Comparison of ENCODE assay signal across 22 cellular contexts in genomic region chr1:219329606-219330005, GRCh38.
DNase-seq lines count a peak whose midpoint lies in the region; ATAC-seq and TF ChIP-seq lines count a peak whose summit lies in the region.
"Had no signal": no experiment of that assay in that cellular context is flagged by ENCODE, and none has a peak within 500 bp of the region (broad histone marks: within the 10 kb centered on the region; RNA-seq: fewer than 3 reads in every experiment).

No MANE protein-coding gene starts in this region.

- H3K9me3 ChIP-seq in smooth muscle cell (replicated peaks; ENCODE audit: low read depth) (no peaks in the 10 kb centered on the region), breast epithelium (no peaks in the 10 kb centered on the region)
- H3K9me3 ChIP-seq: tibial nerve had no signal

- H3F3A ChIP-seq in smooth muscle cell (ENCODE audit: low read depth): peaks cover 5% of the 10 kb centered on the region

- in situ Hi-C loops in astrocyte of the spinal cord (cut with HindIII; ENCODE audit: low sequenced_read_pairs): no loop called here

- H3K4me3 ChIP-seq in astrocyte of the spinal cord (ENCODE audit: low read depth, low read length) (no peak overlapping the region), smooth muscle cell (no peak overlapping the region), breast epithelium (no peak overlapping the region)
- H3K4me3 ChIP-seq: BLaER1 treated with 17β-estradiol and CSF1 and Interleukin-3, amounts not matched to agents 10 nM and 100 nM; cardiac muscle cell; spleen; tibial nerve had no signal

- no peak for ATAC-seq in HG02610 (IDR thresholded peaks at IDR 0.05; ENCODE audit: unreplicated experiment)
- ATAC-seq: foreskin keratinocyte; Panc1; stimulated activated memory B cell treated with anti-CD40 and anti-IgM and Interleukin-4, amounts not matched to agents 10 μg/mL and 1 μg/mL and 100 μg/mL, for 72 hours had no signal

- peaks cover 9% of the 10 kb centered on the region for H3K4me1 ChIP-seq in smooth muscle cell (ENCODE audit: low read depth)
- no peaks in the 10 kb centered on the region for H3K4me1 ChIP-seq in breast epithelium
- H3K4me1 ChIP-seq: BLaER1 treated with 17β-estradiol and CSF1 and Interleukin-3, amounts not matched to agents 10 nM and 100 nM; parathyroid adenoma; spleen; tibial nerve had no signal

- H3K27ac ChIP-seq in smooth muscle cell (ENCODE audit: low read depth) (peak overlapping the region; percentile 61), breast epithelium (no peak overlapping the region)
- H3K27ac ChIP-seq: BLaER1 treated with 17β-estradiol and CSF1 and Interleukin-3, amounts not matched to agents 10 nM and 100 nM; cardiac muscle cell; foreskin keratinocyte; HL-60; parathyroid adenoma; spleen; tibial nerve had no signal

- no peaks in the 10 kb centered on the region for H4K20me1 ChIP-seq in smooth muscle cell (ENCODE audit: low read depth)
- H4K20me1 ChIP-seq: BLaER1 treated with 17β-estradiol and CSF1 and Interleukin-3, amounts not matched to agents 10 nM and 100 nM had no signal

- no peaks in the 10 kb centered on the region for H3K79me2 ChIP-seq in smooth muscle cell (ENCODE audit: low read depth)
- H3K79me2 ChIP-seq: parathyroid adenoma had no signal

- H3K27me3 ChIP-seq in smooth muscle cell (ENCODE audit: low read depth) (no peaks in the 10 kb centered on the region), breast epithelium (no peaks in the 10 kb centered on the region)
- H3K27me3 ChIP-seq: BLaER1 treated with 17β-estradiol and CSF1 and Interleukin-3, amounts not matched to agents 10 nM and 100 nM; cardiac muscle cell; spleen; tibial nerve had no signal

- H2AFZ ChIP-seq in smooth muscle cell (ENCODE audit: low read depth): no peak overlapping the region
- H2AFZ ChIP-seq: parathyroid adenoma had no signal

- intact Hi-C loops in breast epithelium (cut with DNase I; ENCODE audit: low total_unique reads): no loop called here

- TF ChIP-seq POLR2A in breast epithelium (IDR thresholded peaks at IDR 0.05): no peak

- H3K36me3 ChIP-seq in smooth muscle cell (ENCODE audit: low read depth) (no peaks in the 10 kb centered on the region), breast epithelium (no peaks in the 10 kb centered on the region)
- H3K36me3 ChIP-seq: BLaER1 treated with 17β-estradiol and CSF1 and Interleukin-3, amounts not matched to agents 10 nM and 100 nM; cardiac muscle cell; spleen had no signal

- TF ChIP-seq CTCF in astrocyte of the spinal cord (IDR thresholded peaks at IDR 0.05; ENCODE audit: low read depth, low read length) (no peak), smooth muscle cell (IDR thresholded peaks at IDR 0.05; ENCODE audit: borderline replicate concordance, insufficient read depth, poor library complexity, severe bottlenecking) (no peak), breast epithelium (IDR thresholded peaks at IDR 0.05) (no peak)

- DNase-seq in LHCN-M2 (ENCODE audit: low read depth) (peak; percentile 23), astrocyte of the spinal cord (ENCODE audit: low read depth, low spot score) (peak; percentile 75), iris pigment epithelial cell (ENCODE audit: low read depth) (peak; percentile 87), smooth muscle cell (lab: John Stamatoyannopoulos, UW; ENCODE audit: unreplicated experiment) (no peak), breast epithelium (ENCODE audit: low spot score in 2 of 2) (no peak), superior temporal gyrus (ENCODE audit: extremely low spot score) (no peak)
- DNase-seq: activated CD4-positive, alpha-beta T cell treated with anti-CD3 and anti-CD28 coated beads, Interleukin-2, amount 50 U/mL, for 4 hours; activated naive CD4-positive, alpha-beta T cell treated with anti-CD3 and anti-CD28 coated beads, Interleukin-2, amount 10 ng/mL, durations not matched to agents 7 days and 5 days; activated T-cell treated with anti-CD3 and anti-CD28 coated beads for 4 hours; effector CD4-positive, alpha-beta T cell; KG1; NCI-H1092; spleen had no signal

- WGBS in smooth muscle cell (ENCODE audit: low lambda C conversion rate): 44% methylated on average over 4 of the region's 4 CpGs

- no peak overlapping the region for H3K9ac ChIP-seq in smooth muscle cell (ENCODE audit: low read depth)
- H3K9ac ChIP-seq: BLaER1 treated with 17β-estradiol and CSF1 and Interleukin-3, amounts not matched to agents 10 nM and 100 nM; parathyroid adenoma had no signal

- H3K4me2 ChIP-seq in smooth muscle cell: peak overlapping the region; percentile 46
- H3K4me2 ChIP-seq: BLaER1 treated with 17β-estradiol and CSF1 and Interleukin-3, amounts not matched to agents 10 nM and 100 nM had no signal

Comparison
In these comparisons a context has a peak if more than half of its experiments do, and no peak if none do; other contexts are left out.
1. DNase-seq: peak in LHCN-M2 (single experiment), astrocyte of the spinal cord (single experiment) and iris pigment epithelial cell (single experiment); none in smooth muscle cell (single experiment), breast epithelium (0 of 2) and superior temporal gyrus (single experiment).